Comparison of ENCODE assay signal across 10 cellular contexts in the genomic region with DNA sequence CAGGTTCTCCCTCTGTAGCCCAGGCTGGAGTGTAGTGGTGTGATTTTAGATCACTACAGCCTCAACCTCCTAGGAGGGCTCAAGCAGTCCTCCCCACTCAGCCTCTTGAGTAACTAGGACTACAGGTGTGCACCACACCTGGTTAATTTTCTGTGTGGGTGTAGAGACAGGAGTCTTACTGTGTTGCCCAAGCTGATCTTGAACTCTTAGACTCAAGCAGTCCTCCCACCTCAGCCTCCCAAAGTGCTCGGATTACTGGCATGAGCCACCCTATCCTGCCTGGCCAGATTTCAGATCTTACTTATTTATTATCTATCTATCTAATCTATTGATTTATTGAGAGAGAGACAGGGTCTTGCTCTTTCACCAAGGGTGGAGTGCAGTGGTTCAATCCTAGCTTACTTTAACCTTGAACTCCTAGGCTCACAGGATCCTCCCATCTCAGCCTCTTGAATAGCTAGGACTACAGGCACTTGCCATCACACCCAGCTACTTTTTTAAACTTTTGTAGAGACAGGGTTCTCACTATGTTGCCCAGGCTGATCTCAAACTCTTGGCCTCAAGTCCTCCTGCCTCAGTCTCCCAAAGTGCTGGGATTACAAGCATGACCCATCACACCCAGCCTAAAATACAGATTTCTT.
DNase-seq lines count a peak whose midpoint lies in the region; ATAC-seq and TF ChIP-seq lines count a peak whose summit lies in the region.
"Had no signal": no experiment of that assay in that cellular context is flagged by ENCODE, and none has a peak within 500 bp of the region (broad histone marks: within the 10 kb centered on the region; RNA-seq: fewer than 3 reads in every experiment).

No MANE protein-coding gene starts in this region.

- no peak for TF ChIP-seq CTCF in gastroesophageal sphincter (IDR thresholded peaks at IDR 0.05)

- POLR2A ChIA-PET in activated CD4-positive, alpha-beta memory T cell treated with anti-CD3 and anti-CD28 coated beads, Interleukin-2, amount 10 ng/mL, durations not matched to agents 7 days and 5 days (lab: Charles Lee), result interaction anchor here (0.9 to 29.7 kb wide), 9 partner anchors 12 to 1487 kb away, joined by 3 to 2499 read pairs (median 112); a partner anchor contains a TSS

- no peak for ATAC-seq in gastroesophageal sphincter
- no peak for ATAC-seq in HG03565 (IDR thresholded peaks at IDR 0.05; ENCODE audit: unreplicated experiment)

- H3K36me3 ChIP-seq in gastroesophageal sphincter (no peaks in the 10 kb centered on the region), subcutaneous abdominal adipose tissue (ENCODE audit: control insufficient read depth in 5 of 5, insufficient read depth in 5 of 5, low read length in 5 of 5) (no peaks in the 10 kb centered on the region)

- no peaks in the 10 kb centered on the region for H3K27me3 Mint-ChIP-seq in activated T-cell treated with anti-CD3 and anti-CD28 coated beads, Interleukin-2, amount 50 U/mL, for 24 hours
- H3K27me3 Mint-ChIP-seq in activated CD4-positive, alpha-beta memory T cell treated with anti-CD3 and anti-CD28 coated beads, Interleukin-2, amount 10 ng/mL, durations not matched to agents 7 days and 5 days, result no peaks in the 10 kb centered on the region

- no peaks in the 10 kb centered on the region for H3K27me3 ChIP-seq in gastroesophageal sphincter
- H3K27me3 ChIP-seq in subcutaneous abdominal adipose tissue (ENCODE audit: control insufficient read depth in 5 of 5, insufficient read depth in 4 of 5, low read length in 5 of 5), result no peaks in the 10 kb centered on the region

- H3K4me1 Mint-ChIP-seq in activated T-cell treated with anti-CD3 and anti-CD28 coated beads, Interleukin-2, amount 50 U/mL, for 24 hours (ENCODE audit: low read depth), result peaks cover 76% of the 10 kb centered on the region
- H3K4me1 Mint-ChIP-seq in activated CD4-positive, alpha-beta memory T cell treated with anti-CD3 and anti-CD28 coated beads, Interleukin-2, amount 10 ng/mL, durations not matched to agents 7 days and 5 days, result peaks cover 74% of the 10 kb centered on the region

- H3K9ac ChIP-seq in subcutaneous abdominal adipose tissue (ENCODE audit: low read length in 5 of 5), result peak overlapping the region in 1 of 5 donors; percentile 63

- no peaks in the 10 kb centered on the region for H3K9me3 ChIP-seq in gastroesophageal sphincter
- H3K9me3 ChIP-seq in subcutaneous abdominal adipose tissue (ENCODE audit: control insufficient read depth in 5 of 5, low read length in 5 of 5), result no peaks in the 10 kb centered on the region

- CTCF ChIA-PET in activated CD4-positive, alpha-beta memory T cell treated with anti-CD3 and anti-CD28 coated beads, Interleukin-2, amount 10 ng/mL, durations not matched to agents 7 days and 5 days (lab: Charles Lee), result interaction anchor here (1.1 to 3.1 kb wide), 6 partner anchors 10 to 79 kb away, joined by 3 to 17 read pairs (median 8); no protein-coding TSS in a partner anchor

- H3K4me3 Mint-ChIP-seq in activated T-cell treated with anti-CD3 and anti-CD28 coated beads, Interleukin-2, amount 50 U/mL, for 24 hours, result peak overlapping the region; percentile 78
- H3K4me3 Mint-ChIP-seq in activated CD4-positive, alpha-beta memory T cell treated with anti-CD3 and anti-CD28 coated beads, Interleukin-2, amount 10 ng/mL, durations not matched to agents 7 days and 5 days, result peak overlapping the region; percentile 67

- TF ChIP-seq POLR2A in gastroesophageal sphincter (IDR thresholded peaks at IDR 0.05), result no peak

- peaks cover 64% of the 10 kb centered on the region for H3K36me3 Mint-ChIP-seq in activated T-cell treated with anti-CD3 and anti-CD28 coated beads, Interleukin-2, amount 50 U/mL, for 24 hours (ENCODE audit: low read depth)
- H3K36me3 Mint-ChIP-seq in activated CD4-positive, alpha-beta memory T cell treated with anti-CD3 and anti-CD28 coated beads, Interleukin-2, amount 10 ng/mL, durations not matched to agents 7 days and 5 days (ENCODE audit: low read depth), result peaks cover 30% of the 10 kb centered on the region

- H3K27ac ChIP-seq in gastroesophageal sphincter, result peak overlapping the region; percentile 57 to 84 (median 74)
- peak overlapping the region; percentile 66 for H3K27ac ChIP-seq in subcutaneous abdominal adipose tissue (ENCODE audit: low read depth, low read length)

- WGBS in gastroesophageal sphincter (ENCODE audit: low coverage in 1 of 2), 2 donors, result 83 to 86% methylated on average over 1 of the region's 1 CpG

- no peaks in the 10 kb centered on the region for H3K9me3 Mint-ChIP-seq in activated T-cell treated with anti-CD3 and anti-CD28 coated beads, Interleukin-2, amount 50 U/mL, for 24 hours
- no peaks in the 10 kb centered on the region for H3K9me3 Mint-ChIP-seq in activated CD4-positive, alpha-beta memory T cell treated with anti-CD3 and anti-CD28 coated beads, Interleukin-2, amount 10 ng/mL, durations not matched to agents 7 days and 5 days

- H3K4me1 ChIP-seq in gastroesophageal sphincter (peaks cover 13 to 59% (median 17%) of the 10 kb centered on the region in 3 donors), subcutaneous abdominal adipose tissue (ENCODE audit: control insufficient read depth in 5 of 5, insufficient read depth in 5 of 5, low read length in 5 of 5) (peaks cover 0 to 22% (median 20%) of the 10 kb centered on the region in 5 donors)

- peak overlapping the region; percentile 99 for H3K27ac Mint-ChIP-seq in activated T-cell treated with anti-CD3 and anti-CD28 coated beads, Interleukin-2, amount 50 U/mL, for 24 hours
- peak overlapping the region; percentile 96 for H3K27ac Mint-ChIP-seq in activated CD4-positive, alpha-beta memory T cell treated with anti-CD3 and anti-CD28 coated beads, Interleukin-2, amount 10 ng/mL, durations not matched to agents 7 days and 5 days

- H3K4me3 ChIP-seq in gastroesophageal sphincter, result no peak overlapping the region
- no peak overlapping the region for H3K4me3 ChIP-seq in subcutaneous abdominal adipose tissue (ENCODE audit: low read depth in 1 of 5, low read length in 5 of 5)

- DNase-seq in activated T-cell treated with anti-CD3 and anti-CD28 coated beads, Interleukin-2, amount 50 U/mL, for 24 hours, result no peak
- no peak for DNase-seq in activated T-cell treated with anti-CD3 and anti-CD28 coated beads for 4 hours
- no peak for DNase-seq in activated CD4-positive, alpha-beta memory T cell treated with anti-CD3 and anti-CD28 coated beads, Interleukin-2, amount 10 ng/mL, durations not matched to agents 7 days and 5 days
- DNase-seq in AML-193 (lab: John Stamatoyannopoulos, UW), result no peak
- no peak for DNase-seq in D341Med (ENCODE audit: low spot score)
- DNase-seq: effector CD4-positive, alpha-beta T cell; NCI-H187 had no signal

- TF ChIP-seq EP300 in gastroesophageal sphincter (IDR thresholded peaks at IDR 0.05), result no peak
